8 cellular contexts compared by ENCODE assay signal in genomic region chr7:87220734-87221215, GRCh38. TPM values are rescaled to one million over a fixed set of nuclear protein-coding genes. Genes with fewer than 3 reads are reported as not detected.
DNase-seq lines count a peak whose midpoint lies in the region; ATAC-seq and TF ChIP-seq lines count a peak whose summit lies in the region.

No MANE protein-coding gene starts in this region.

- DNase-seq in activated T-cell treated with anti-CD3 and anti-CD28 coated beads, Interleukin-2, amount 50 U/mL, for 72 hours = no peak
- no peak for DNase-seq in activated T-cell treated with anti-CD3 and anti-CD28 coated beads, Interleukin-2, amount 50 U/mL, for 1 hour
- no peak for DNase-seq in SJSA1 (ENCODE audit: low read depth in 1 of 2, low spot score in 2 of 2)
- DNase-seq in fibroblast of pulmonary artery (ENCODE audit: low read depth) = no peak
- DNase-seq in NCI-H1436 (lab: John Stamatoyannopoulos, UW) = no peak
- no peak for DNase-seq in iPS-NIHi11 (ENCODE audit: low spot score)

- H3K79me2 ChIP-seq in parathyroid adenoma = peaks cover 10% of the 10 kb centered on the region

- H3K9ac ChIP-seq in parathyroid adenoma = no peak overlapping the region

- no peak overlapping the region for H3K27ac Mint-ChIP-seq in activated T-cell treated with anti-CD3 and anti-CD28 coated beads, Interleukin-2, amount 50 U/mL, for 72 hours

- H3K27me3 ChIP-seq in SJSA1 (replicated peaks) (no peaks in the 10 kb centered on the region), parathyroid adenoma (ENCODE audit: control insufficient read depth, insufficient read depth, low read length) (no peaks in the 10 kb centered on the region)

- H3K9me3 Mint-ChIP-seq in activated T-cell treated with anti-CD3 and anti-CD28 coated beads, Interleukin-2, amount 50 U/mL, for 72 hours = no peaks in the 10 kb centered on the region

- H3K4me3 ChIP-seq in SJSA1 = peak overlapping the region; percentile 72
- H3K4me3 ChIP-seq in fibroblast of pulmonary artery (replicated peaks; ENCODE audit: low read depth, low read length) = peak overlapping the region; percentile 88
- peak overlapping the region; percentile 84 for H3K4me3 ChIP-seq in parathyroid adenoma (ENCODE audit: low read depth, low read length)

- peak overlapping the region; percentile 99 for H2AFZ ChIP-seq in parathyroid adenoma

- peaks cover 11% of the 10 kb centered on the region for H3K27me3 Mint-ChIP-seq in activated T-cell treated with anti-CD3 and anti-CD28 coated beads, Interleukin-2, amount 50 U/mL, for 72 hours (ENCODE audit: low read depth)

- H3K36me3 Mint-ChIP-seq in activated T-cell treated with anti-CD3 and anti-CD28 coated beads, Interleukin-2, amount 50 U/mL, for 72 hours (ENCODE audit: insufficient read depth in 2 of 2) = peaks cover 2 to 10% of the 10 kb centered on the region in 2 donors

- H3K4me2 ChIP-seq in parathyroid adenoma (ENCODE audit: low read length) = peak overlapping the region; percentile 88

- no peak overlapping the region for H3K27ac ChIP-seq in SJSA1
- no peak overlapping the region for H3K27ac ChIP-seq in parathyroid adenoma

- H3K4me3 Mint-ChIP-seq in activated T-cell treated with anti-CD3 and anti-CD28 coated beads, Interleukin-2, amount 50 U/mL, for 72 hours = peak overlapping the region; percentile 97 to 100

- peaks cover 25% of the 10 kb centered on the region for H3K4me1 Mint-ChIP-seq in activated T-cell treated with anti-CD3 and anti-CD28 coated beads, Interleukin-2, amount 50 U/mL, for 72 hours (ENCODE audit: low read depth)

- ATAC-seq in activated T-cell treated with anti-CD3 and anti-CD28 coated beads, Interleukin-2, amount 50 U/mL, for 72 hours (replicated peaks in 1 of 2) = no peak
- ATAC-seq in GM21576 (IDR thresholded peaks at IDR 0.05; ENCODE audit: unreplicated experiment) = no peak

- no peaks in the 10 kb centered on the region for H3K9me3 ChIP-seq in SJSA1 (replicated peaks)
- H3K9me3 ChIP-seq in parathyroid adenoma (ENCODE audit: control insufficient read depth, low read length) = no peaks in the 10 kb centered on the region

- TF ChIP-seq CTCF in fibroblast of pulmonary artery (IDR thresholded peaks at IDR 0.05; ENCODE audit: low read length, missing control alignments) = no peak
- no peak for TF ChIP-seq CTCF in parathyroid adenoma (IDR thresholded peaks at IDR 0.05)

- H3K36me3 ChIP-seq in SJSA1 = peaks cover 25% of the 10 kb centered on the region
- H3K36me3 ChIP-seq in parathyroid adenoma (ENCODE audit: control insufficient read depth, insufficient read depth, low read length) = no peaks in the 10 kb centered on the region

- peaks cover 24% of the 10 kb centered on the region for H3K4me1 ChIP-seq in SJSA1 (replicated peaks)
- H3K4me1 ChIP-seq in parathyroid adenoma = peaks cover 4% of the 10 kb centered on the region

RNA-seq across cellular contexts. Expression of gene TMEM243, which starts 1.2 kb away (rescaled TPM):
- total RNA-seq in activated T-cell treated with anti-CD3 and anti-CD28 coated beads, Interleukin-2, amount 50 U/mL, for 72 hours = 10 to 100 TPM; 58.6 to 65.6 TPM
- 69.9 and 104 TPM in 2 replicates for total RNA-seq in SJSA1 (2014; rRNA removed; shearing (Covaris generic))
